ENCODE assay signal across 1 cellular context in genomic region chr1:199913313-199913712, GRCh38.
TF ChIP-seq lines count a peak whose summit lies in the region.

No MANE protein-coding gene starts in this region.

TF ChIP-seq in HepG2, 621 proteins besides CTCF, POLR2A, EP300 and RAD21 (continued from another document):
- TF ChIP-seq REST (IDR thresholded peaks at IDR 0.05; ENCODE audit: borderline replicate concordance in 1 of 2, low read depth in 1 of 2, low read length in 2 of 2) (no peak), ZFP91 (CRISPR knock-in tag; IDR thresholded peaks at IDR 0.05; ENCODE audit: borderline replicate concordance) (no peak), ZFP37 (CRISPR knock-in tag; IDR thresholded peaks at IDR 0.05; ENCODE audit: borderline replicate concordance) (no peak), ZNF484 (CRISPR knock-in tag; IDR thresholded peaks at IDR 0.05; ENCODE audit: borderline replicate concordance, low read depth) (no peak), ZSCAN5A (CRISPR knock-in tag; IDR thresholded peaks at IDR 0.05; ENCODE audit: borderline replicate concordance) (no peak), MIXL1 (CRISPR knock-in tag; IDR thresholded peaks at IDR 0.05) (no peak), ZNF275 (CRISPR knock-in tag; IDR thresholded peaks at IDR 0.05; ENCODE audit: borderline replicate concordance) (no peak), SIN3B (IDR thresholded peaks at IDR 0.05; ENCODE audit: low read length) (no peak), KLF15 (CRISPR knock-in tag; IDR thresholded peaks at IDR 0.05; ENCODE audit: borderline replicate concordance) (no peak), CBX1 (IDR thresholded peaks at IDR 0.05; ENCODE audit: low read depth) (no peak), ZKSCAN1 (IDR thresholded peaks at IDR 0.05; ENCODE audit: low read length) (no peak), TAF15 (IDR thresholded peaks at IDR 0.05; ENCODE audit: low read depth, low read length, poor library complexity, severe bottlenecking) (no peak), TEAD3 (CRISPR knock-in tag; optimal IDR thresholded peaks at IDR 0.05; ENCODE audit: borderline replicate concordance) (no peak), SPEN (CRISPR knock-in tag; IDR thresholded peaks at IDR 0.05; ENCODE audit: low read depth) (no peak), ZNF644 (CRISPR knock-in tag; IDR thresholded peaks at IDR 0.05; ENCODE audit: low read depth) (no peak)
